Comparison of ENCODE assay signal across 1 cellular context in genomic region chr19:14023404-14024235, GRCh38.
TF ChIP-seq lines count a peak whose summit lies in the region.

No MANE protein-coding gene starts in this region.

TF ChIP-seq in K562, 482 proteins besides CTCF, POLR2A, EP300 and RAD21 (continued from another document and continues in another):
- peak; percentile 74; the same call in 1 of the 2 replicates for TF ChIP-seq XRCC5 (IDR thresholded peaks at IDR 0.05; ENCODE audit: low read depth, low read length)
- TF ChIP-seq E2F3 (CRISPR knock-in tag; IDR thresholded peaks at IDR 0.05) = no peak
- no peak for TF ChIP-seq ZNF121 (CRISPR knock-in tag; conservative IDR thresholded peaks at IDR 0.05)
- TF ChIP-seq MLX (CRISPR knock-in tag; conservative IDR thresholded peaks at IDR 0.05) = no peak
- TF ChIP-seq ZNF431 (CRISPR knock-in tag; IDR thresholded peaks at IDR 0.05) = no peak
- TF ChIP-seq SMARCA5 (IDR thresholded peaks at IDR 0.05) = peak; percentile 68; the same call in 1 of the 2 replicates
- no peak for TF ChIP-seq ZNF311 (CRISPR knock-in tag; IDR thresholded peaks at IDR 0.05)
- TF ChIP-seq SRSF9 (IDR thresholded peaks at IDR 0.05; ENCODE audit: borderline replicate concordance, low read depth, low read length) = no peak
- no peak for TF ChIP-seq ATF6 (CRISPR knock-in tag; IDR thresholded peaks at IDR 0.05)
- TF ChIP-seq ZBTB2 (IDR thresholded peaks at IDR 0.05) = 0 out of 2 replicates have a peak, but pooled peaks have one; percentile 18
- TF ChIP-seq SMARCC2 (IDR thresholded peaks at IDR 0.05; ENCODE audit: low read depth) = no peak
- no peak for TF ChIP-seq MNT (conservative IDR thresholded peaks at IDR 0.05)
- TF ChIP-seq DIDO1 (tag; IDR thresholded peaks at IDR 0.05; ENCODE audit: low read depth) = no peak
- no peak for TF ChIP-seq RFX1 (IDR thresholded peaks at IDR 0.05)
- TF ChIP-seq RFX7 (CRISPR knock-in tag; IDR thresholded peaks at IDR 0.05) = no peak
- no peak for TF ChIP-seq MTF1 (CRISPR knock-in tag; IDR thresholded peaks at IDR 0.05; ENCODE audit: borderline replicate concordance)
- no peak for TF ChIP-seq ZNF197 (CRISPR knock-in tag; IDR thresholded peaks at IDR 0.05; ENCODE audit: low read depth)
- TF ChIP-seq HLTF (IDR thresholded peaks at IDR 0.05) = peak; percentile 66; the same call in 1 of the 2 replicates
- TF ChIP-seq DMBX1 (CRISPR knock-in tag; IDR thresholded peaks at IDR 0.05; ENCODE audit: borderline replicate concordance) = no peak
- no peak for TF ChIP-seq ZNF280B (CRISPR knock-in tag; IDR thresholded peaks at IDR 0.05)
- 0 out of 2 replicates have a peak, but pooled peaks have one; percentile 39 for TF ChIP-seq FOSL1 (tag; conservative IDR thresholded peaks at IDR 0.05)
- TF ChIP-seq ZBTB7A (IDR thresholded peaks at IDR 0.05; ENCODE audit: borderline replicate concordance, control insufficient read depth, low read depth, low read length) = peak; percentile 49; the same call in 1 of the 2 replicates
- TF ChIP-seq ATF4 (CRISPR knock-in tag; IDR thresholded peaks at IDR 0.05) = no peak
- no peak; the same call in 1 of the 2 replicates for TF ChIP-seq NBN (IDR thresholded peaks at IDR 0.05; ENCODE audit: low read depth)
- no peak for TF ChIP-seq ETV6 (IDR thresholded peaks at IDR 0.05; ENCODE audit: borderline replicate concordance in 1 of 2, low read depth in 2 of 2, low read length in 1 of 2)
- TF ChIP-seq ETV6 (CRISPR knock-in tag; IDR thresholded peaks at IDR 0.05; ENCODE audit: borderline replicate concordance) = no peak
- TF ChIP-seq HIVEP1 (CRISPR knock-in tag; IDR thresholded peaks at IDR 0.05) = no peak
- no peak for TF ChIP-seq IRF2 (CRISPR knock-in tag; IDR thresholded peaks at IDR 0.05)
- TF ChIP-seq TRIM28 (IDR thresholded peaks at IDR 0.05) = peak; percentile 83
- peak; percentile 76 for TF ChIP-seq ZNF384 (IDR thresholded peaks at IDR 0.05; ENCODE audit: low read depth, low read length)
- TF ChIP-seq SIX5 (IDR thresholded peaks at IDR 0.05; ENCODE audit: borderline replicate concordance in 1 of 2, insufficient read depth in 1 of 2, low read depth in 1 of 2, low read length in 2 of 2) = no peak
- TF ChIP-seq GTF3C2 (IDR thresholded peaks at IDR 0.05; ENCODE audit: borderline replicate concordance, extremely low read depth, insufficient read length) = no peak
- TF ChIP-seq ZC3H4 (CRISPR knock-in tag; IDR thresholded peaks at IDR 0.05; ENCODE audit: borderline replicate concordance) = no peak
- no peak for TF ChIP-seq ZNF445 (CRISPR knock-in tag; IDR thresholded peaks at IDR 0.05; ENCODE audit: low read depth)
- TF ChIP-seq ZNF282 (CRISPR knock-in tag; IDR thresholded peaks at IDR 0.05) = no peak
- no peak for TF ChIP-seq ZBTB34 (CRISPR knock-in tag; IDR thresholded peaks at IDR 0.05)
- TF ChIP-seq ZMIZ1 (IDR thresholded peaks at IDR 0.05; ENCODE audit: low read depth in 2 of 2, low read length in 2 of 2) = no peak
- no peak for TF ChIP-seq ZNF507 (tag; conservative IDR thresholded peaks at IDR 0.05)
- TF ChIP-seq NFIC (IDR thresholded peaks at IDR 0.05) = peak; percentile 84
- no peak for TF ChIP-seq SLC30A9 (CRISPR knock-in tag; IDR thresholded peaks at IDR 0.05)
- TF ChIP-seq ADNP (tag; IDR thresholded peaks at IDR 0.05) = peak; percentile 33
- no peak for TF ChIP-seq EP400 (IDR thresholded peaks at IDR 0.05)
- TF ChIP-seq ZNF354B (CRISPR knock-in tag; IDR thresholded peaks at IDR 0.05) = no peak
- TF ChIP-seq ZBTB26 (CRISPR knock-in tag; IDR thresholded peaks at IDR 0.05) = no peak
- no peak for TF ChIP-seq FOXA3 (CRISPR knock-in tag; conservative IDR thresholded peaks at IDR 0.05 in 1 of 2, IDR thresholded peaks at IDR 0.05 in 1 of 2)
- TF ChIP-seq MCM2 (IDR thresholded peaks at IDR 0.05; ENCODE audit: low read depth) = no peak
- TF ChIP-seq BDP1 (IDR thresholded peaks at IDR 0.05; ENCODE audit: insufficient read depth, insufficient read length) = no peak
- TF ChIP-seq CTBP1 (IDR thresholded peaks at IDR 0.05; ENCODE audit: borderline replicate concordance) = peak; percentile 57
- TF ChIP-seq BACH1 (tag; IDR thresholded peaks at IDR 0.05) = no peak
- no peak for TF ChIP-seq NR2C2 (CRISPR knock-in tag; IDR thresholded peaks at IDR 0.05)
- peak; percentile 83 for TF ChIP-seq NR2C2 (tag; IDR thresholded peaks at IDR 0.05)
- no peak for TF ChIP-seq ZNF79 (CRISPR knock-in tag; IDR thresholded peaks at IDR 0.05; ENCODE audit: low read depth)
